ENCODE assay signal across 10 cellular contexts in genomic region chr5:179762781-179763176, GRCh38. TPM values are rescaled to one million over a fixed set of nuclear protein-coding genes. Genes with fewer than 3 reads are reported as not detected.
DNase-seq lines count a peak whose midpoint lies in the region; ATAC-seq, FAIRE-seq and TF ChIP-seq lines count a peak whose summit lies in the region.
"Had no signal": no experiment of that assay in that cellular context is flagged by ENCODE, and none has a peak within 500 bp of the region (broad histone marks: within the 10 kb centered on the region; RNA-seq: fewer than 3 reads in every experiment).

No MANE protein-coding gene starts in this region.

- peaks cover 34% of the 10 kb centered on the region for H3K36me3 Mint-ChIP-seq in CD4-positive, alpha-beta T cell (ENCODE audit: low read depth)

- H3K27me3 ChIP-seq in CD4-positive, alpha-beta T cell (ENCODE audit: control insufficient read depth, insufficient read depth, low read length): no peaks in the 10 kb centered on the region
- no peaks in the 10 kb centered on the region for H3K27me3 ChIP-seq in osteoblast (ENCODE audit: insufficient read depth, low read length)

- no peak for FAIRE-seq in kidney (lab: Jason Lieb, UNC)

- H3K4me1 ChIP-seq in osteoblast (ENCODE audit: insufficient read depth, low read length) (peaks cover 52% of the 10 kb centered on the region), mucosa of descending colon (ENCODE audit: low read depth) (peaks cover 26% of the 10 kb centered on the region), kidney (ENCODE audit: control insufficient read depth in 1 of 2, insufficient read depth in 1 of 2, low read depth in 1 of 2, low read length in 2 of 2) (peaks cover 32 to 42% of the 10 kb centered on the region in 2 donors)

- POLR2A ChIA-PET in CD4-positive, alpha-beta T cell (lab: Charles Lee): interaction anchor here (1.0 to 2.4 kb wide), 6 partner anchors 30 to 139 kb away, joined by 3 to 24 read pairs (median 4); partner anchors contain the start of genes HNRNPH1, LTC4S, MAML1 and MGAT4B

- no peak overlapping the region for H3K4me3 Mint-ChIP-seq in CD4-positive, alpha-beta T cell
- H3K4me3 Mint-ChIP-seq: stimulated activated naive B cell treated with anti-CD40 and anti-IgM and Interleukin-4, amounts not matched to agents 10 μg/mL and 1 μg/mL and 100 μg/mL, for 72 hours had no signal

- peaks cover 69% of the 10 kb centered on the region for H3K4me1 Mint-ChIP-seq in CD4-positive, alpha-beta T cell (ENCODE audit: low read depth)

- intact Hi-C loops in CD4-positive, alpha-beta T cell (cut with DNase I, micrococcal nuclease): loop anchor here (1.0 to 2.0 kb wide), 3 partner anchors 34 to 144 kb away; partner anchors contain the start of gene TBC1D9B (in 2 of the 2)
- intact Hi-C loops in mucosa of descending colon (cut with DNase I, micrococcal nuclease) (loop anchor here in 1 of 2 donors (5.0 kb wide), 1 partner anchor 145 kb away; the partner anchor contains the start of gene TBC1D9B), kidney (cut with DNase I) (no loop called here)

- peaks cover 60% of the 10 kb centered on the region for H4K20me1 ChIP-seq in osteoblast (ENCODE audit: insufficient read depth, low read length)

- CTCF ChIA-PET in CD4-positive, alpha-beta T cell (lab: Charles Lee): interaction anchor here (0.7 to 2.9 kb wide), 20 partner anchors 9 to 160 kb away, joined by 3 to 22 read pairs (median 3); partner anchors contain the start of genes CBY3, LTC4S, MAML1 and SQSTM1

- H3K27me3 Mint-ChIP-seq in CD4-positive, alpha-beta T cell: no peaks in the 10 kb centered on the region
- H3K27me3 Mint-ChIP-seq: stimulated activated naive B cell treated with anti-CD40 and anti-IgM and Interleukin-4, amounts not matched to agents 10 μg/mL and 1 μg/mL and 100 μg/mL, for 72 hours had no signal

- H3K4me2 ChIP-seq in osteoblast (ENCODE audit: insufficient read depth, low read length): peak overlapping the region; percentile 27

- no peak overlapping the region for H2AFZ ChIP-seq in osteoblast (ENCODE audit: low read length)

- ATAC-seq in CD4-positive, alpha-beta T cell (ENCODE audit: poor library complexity): no peak
- ATAC-seq in HG03469 (IDR thresholded peaks at IDR 0.05; ENCODE audit: unreplicated experiment) (no peak), mucosa of descending colon (no peak)

- no peak overlapping the region for H3K9ac ChIP-seq in kidney (ENCODE audit: low read length in 2 of 2)

- TF ChIP-seq CTCF in CD4-positive, alpha-beta T cell (IDR thresholded peaks at IDR 0.05): no peak
- TF ChIP-seq CTCF in osteoblast (IDR thresholded peaks at IDR 0.05; ENCODE audit: extremely low read depth, low read depth, low read length) (no peak), mucosa of descending colon (IDR thresholded peaks at IDR 0.05) (no peak), coronary artery (IDR thresholded peaks at IDR 0.05) (no peak), kidney (IDR thresholded peaks at IDR 0.05; ENCODE audit: borderline replicate concordance, extremely low read depth, insufficient read depth) (no peak)

- H3K4me3 ChIP-seq in osteoblast (ENCODE audit: insufficient read depth, low read length): no peak overlapping the region
- H3K4me3 ChIP-seq in mucosa of descending colon: no peak overlapping the region
- no peak overlapping the region for H3K4me3 ChIP-seq in coronary artery
- H3K4me3 ChIP-seq in kidney (ENCODE audit: low read length in 2 of 2): no peak overlapping the region

- H3K27ac ChIP-seq in CD4-positive, alpha-beta T cell (ENCODE audit: low read depth, low read length): peak overlapping the region; percentile 14
- peak overlapping the region; percentile 45 for H3K27ac ChIP-seq in osteoblast (ENCODE audit: low read depth, low read length)
- H3K27ac ChIP-seq in coronary artery: peak overlapping the region in 1 of 2 donors; percentile 26
- no peak overlapping the region for H3K27ac ChIP-seq in kidney (ENCODE audit: low read depth in 2 of 2, low read length in 2 of 2)
- H3K27ac ChIP-seq: WERI-Rb-1 had no signal

- DNase-seq in CD4-positive, alpha-beta T cell: no peak
- DNase-seq in LHCN-M2 (ENCODE audit: low read depth) (peak; percentile 82), dedifferentiated amniotic fluid mesenchymal stem cell (ENCODE audit: extremely low spot score) (peak; percentile 51), osteoblast (ENCODE audit: insufficient read length, low spot score, missing footprints) (peak; percentile 81), mucosa of descending colon (no peak), coronary artery (ENCODE audit: low spot score) (no peak), kidney (no peak)

- peaks cover 64% of the 10 kb centered on the region for H3K79me2 ChIP-seq in osteoblast (ENCODE audit: insufficient read depth, low read length)

- peak overlapping the region; percentile 52 for H3K27ac Mint-ChIP-seq in CD4-positive, alpha-beta T cell
- H3K27ac Mint-ChIP-seq: stimulated activated naive B cell treated with anti-CD40 and anti-IgM and Interleukin-4, amounts not matched to agents 10 μg/mL and 1 μg/mL and 100 μg/mL, for 72 hours had no signal

- H3K9me3 ChIP-seq in CD4-positive, alpha-beta T cell (ENCODE audit: control insufficient read depth, low read length): no peaks in the 10 kb centered on the region
- H3K9me3 ChIP-seq in osteoblast (ENCODE audit: low read depth, low read length) (no peaks in the 10 kb centered on the region), mucosa of descending colon (no peaks in the 10 kb centered on the region), kidney (ENCODE audit: control insufficient read depth in 1 of 2, low read length in 2 of 2) (no peaks in the 10 kb centered on the region)

- no peaks in the 10 kb centered on the region for H3K9me3 Mint-ChIP-seq in CD4-positive, alpha-beta T cell
- H3K9me3 Mint-ChIP-seq: stimulated activated naive B cell treated with anti-CD40 and anti-IgM and Interleukin-4, amounts not matched to agents 10 μg/mL and 1 μg/mL and 100 μg/mL, for 72 hours had no signal

- H3K36me3 ChIP-seq in osteoblast (ENCODE audit: insufficient read depth, low read length) (peaks cover 22% of the 10 kb centered on the region), mucosa of descending colon (ENCODE audit: low read depth) (peaks cover 6% of the 10 kb centered on the region), kidney (ENCODE audit: control insufficient read depth in 1 of 2, insufficient read depth in 2 of 2, low read length in 2 of 2) (peaks cover 2 to 3% of the 10 kb centered on the region in 2 donors)

RNA-seq across cellular contexts. Expression of gene MAML1, which starts 30.2 kb away (rescaled TPM):
- 10 to 100 TPM; 21.8 to 22.2 TPM for total RNA-seq in CD4-positive, alpha-beta T cell
- total RNA-seq in LHCN-M2 (2014; rRNA removed) (10.0 and 11.7 TPM in 2 replicates), osteoblast (12.4 and 14.1 TPM in 2 replicates), mucosa of descending colon (10 to 100 TPM; 26.0 to 34.0 (median 28.6) TPM), kidney (26.8 TPM)
- polyA plus RNA-seq in LHCN-M2 (2012): 8.2 TPM
- 5.3 TPM for polyA plus RNA-seq in kidney (ENCODE audit: insufficient read depth, low read depth, low replicate concordance)

RNA-seq across cellular contexts. Expression of gene LTC4S, which starts 31.0 kb away (rescaled TPM):
- total RNA-seq in CD4-positive, alpha-beta T cell: 1 to 10 TPM; 3.6 to 4.2 TPM
- not detected in 2 replicates for total RNA-seq in LHCN-M2 (2014; rRNA removed)
- 0.53 TPM for polyA plus RNA-seq in LHCN-M2 (2012)
- 1.4 and 1.5 TPM in 2 replicates for total RNA-seq in osteoblast
- total RNA-seq in mucosa of descending colon: 10 to 100 TPM in 1 of 3 donors, 1 to 10 TPM in 2; 3.0 to 10.4 (median 7.0) TPM
- 30.6 TPM for total RNA-seq in kidney
- polyA plus RNA-seq in kidney (ENCODE audit: insufficient read depth, low read depth, low replicate concordance): 20.1 TPM

RNA-seq across cellular contexts. Expression of gene MGAT4B, which starts 43.9 kb away (rescaled TPM):
- total RNA-seq in CD4-positive, alpha-beta T cell: 100 to 1,000 TPM; 141 to 145 TPM
- total RNA-seq in LHCN-M2 (2014; rRNA removed) (150 and 157 TPM in 2 replicates), osteoblast (90.5 and 95.9 TPM in 2 replicates), mucosa of descending colon (100 to 1,000 TPM; 274 to 623 (median 476) TPM), kidney (174 TPM)
- polyA plus RNA-seq in LHCN-M2 (2012): 184 TPM
- 79.4 TPM for polyA plus RNA-seq in kidney (ENCODE audit: insufficient read depth, low read depth, low replicate concordance)

RNA-seq across cellular contexts. Expression of gene SQSTM1, which starts 57.9 kb away (rescaled TPM):
- 100 to 1,000 TPM; 260 to 267 TPM for total RNA-seq in CD4-positive, alpha-beta T cell
- total RNA-seq in LHCN-M2 (2014; rRNA removed) (387 and 548 TPM in 2 replicates), osteoblast (826 and 992 TPM in 2 replicates), mucosa of descending colon (100 to 1,000 TPM; 302 to 348 (median 321) TPM), kidney (249 TPM)
- polyA plus RNA-seq in LHCN-M2 (2012): 748 TPM
- 309 TPM for polyA plus RNA-seq in kidney (ENCODE audit: insufficient read depth, low read depth, low replicate concordance)

Comparison
In these comparisons a context has a peak if more than half of its experiments do, and no peak if none do; other contexts are left out.
1. DNase-seq: peak in LHCN-M2 (single experiment), dedifferentiated amniotic fluid mesenchymal stem cell (single experiment) and osteoblast (single experiment); none in CD4-positive, alpha-beta T cell (0 of 10), mucosa of descending colon (0 of 3), coronary artery (single experiment) and kidney (single experiment).
2. H3K27ac ChIP-seq: peak in CD4-positive, alpha-beta T cell (single experiment) and osteoblast (single experiment); none in kidney (0 of 2).